6 cellular contexts compared by ENCODE assay signal in genomic region chr19:22523940-22524339, GRCh38.
"Had no signal": no experiment of that assay in that cellular context is flagged by ENCODE, and none has a peak within 500 bp of the region (broad histone marks: within the 10 kb centered on the region; RNA-seq: fewer than 3 reads in every experiment).

No MANE protein-coding gene starts in this region.

- H3K4me1 Mint-ChIP-seq: GM23338, H9, IgD-negative memory B cell had no signal

- ATAC-seq: GM23338, HepG2 had no signal

- H3K27ac Mint-ChIP-seq: GM23338, H9, IgD-negative memory B cell had no signal

- H3K36me3 Mint-ChIP-seq: IgD-negative memory B cell had no signal

- H3K27ac ChIP-seq: HL-60 had no signal

- DNase-seq: H9, HCEC 1CT had no signal

- H3K4me3 Mint-ChIP-seq: GM23338, H9, IgD-negative memory B cell had no signal

- H3K27me3 Mint-ChIP-seq: IgD-negative memory B cell had no signal

- H3K4me3 ChIP-seq: GM23338 had no signal
